ENCODE assay signal across 19 cellular contexts in genomic region chr14:24110060-24110459, GRCh38. TPM values are rescaled to one million over a fixed set of nuclear protein-coding genes. Genes with fewer than 3 reads are reported as not detected.
"Had no signal": no experiment of that assay in that cellular context is flagged by ENCODE, and none has a peak within 500 bp of the region (broad histone marks: within the 10 kb centered on the region; RNA-seq: fewer than 3 reads in every experiment).

No MANE protein-coding gene starts in this region.

- H3K4me3 Mint-ChIP-seq: activated B cell treated with CpG ODN at 0.5 μM for 24 hours; activated CD4-positive, alpha-beta T cell treated with anti-CD3 and anti-CD28 coated beads, Interleukin-2, amount 10 ng/mL, durations not matched to agents 24 days and 14 days; activated naive CD8-positive, alpha-beta T cell; activated T-cell treated with anti-CD3 and anti-CD28 coated beads, Interleukin-2, amount 50 U/mL, for 4 hours; immature natural killer cell; stimulated activated memory B cell treated with anti-CD40 and anti-IgM and Interleukin-4, amounts not matched to agents 10 μg/mL and 1 μg/mL and 100 μg/mL, for 72 hours had no signal

- H3K27ac ChIP-seq: brain microvascular endothelial cell, esophagus muscularis mucosa had no signal

- H3K9me3 Mint-ChIP-seq: activated B cell treated with CpG ODN at 0.5 μM for 24 hours; activated CD4-positive, alpha-beta T cell treated with anti-CD3 and anti-CD28 coated beads, Interleukin-2, amount 10 ng/mL, durations not matched to agents 24 days and 14 days; activated T-cell treated with anti-CD3 and anti-CD28 coated beads, Interleukin-2, amount 50 U/mL, for 4 hours; immature natural killer cell; stimulated activated memory B cell treated with anti-CD40 and anti-IgM and Interleukin-4, amounts not matched to agents 10 μg/mL and 1 μg/mL and 100 μg/mL, for 72 hours had no signal

- DNase-seq: activated B cell treated with CpG ODN at 0.5 μM for 24 hours; activated CD4-positive, alpha-beta T cell treated with anti-CD3 and anti-CD28 coated beads, Interleukin-2, amount 10 ng/mL, durations not matched to agents 24 days and 14 days; activated gamma-delta T cell; activated T-cell treated with anti-CD3 and anti-CD28 coated beads, Interleukin-2, amount 50 U/mL, for 4 hours; amygdala; brain microvascular endothelial cell; glutamatergic neuron; immature natural killer cell; mucosa of descending colon; naive thymus-derived CD8-positive, alpha-beta T cell; nucleus accumbens; right cardiac atrium; transverse colon had no signal

- H3K36me3 Mint-ChIP-seq: activated naive CD8-positive, alpha-beta T cell had no signal

- H3K27me3 Mint-ChIP-seq: activated B cell treated with CpG ODN at 0.5 μM for 24 hours; activated naive CD8-positive, alpha-beta T cell; progenitor cell of endocrine pancreas; stimulated activated memory B cell treated with anti-CD40 and anti-IgM and Interleukin-4, amounts not matched to agents 10 μg/mL and 1 μg/mL and 100 μg/mL, for 72 hours had no signal

- H3K4me3 ChIP-seq: esophagus muscularis mucosa, mucosa of descending colon, smooth muscle cell, transverse colon had no signal

- H3K27ac Mint-ChIP-seq: activated naive CD8-positive, alpha-beta T cell; progenitor cell of endocrine pancreas had no signal

- H3K36me3 ChIP-seq: brain microvascular endothelial cell, esophagus muscularis mucosa, transverse colon had no signal

- H3K27me3 ChIP-seq: brain microvascular endothelial cell, esophagus muscularis mucosa, transverse colon had no signal

- ATAC-seq: activated T-cell treated with anti-CD3 and anti-CD28 coated beads, Interleukin-2, amount 50 U/mL, for 4 hours; mucosa of descending colon; naive thymus-derived CD8-positive, alpha-beta T cell; right cardiac atrium; stimulated activated memory B cell treated with anti-CD40 and anti-IgM and Interleukin-4, amounts not matched to agents 10 μg/mL and 1 μg/mL and 100 μg/mL, for 72 hours had no signal

- H3K9me3 ChIP-seq: esophagus muscularis mucosa, mucosa of descending colon, transverse colon had no signal

RNA-seq across cellular contexts. Expression of gene FITM1, which starts 20.4 kb away (rescaled TPM):
- total RNA-seq: fibroblast of villous mesenchyme, smooth muscle cell had no signal
